In the genomic region with DNA sequence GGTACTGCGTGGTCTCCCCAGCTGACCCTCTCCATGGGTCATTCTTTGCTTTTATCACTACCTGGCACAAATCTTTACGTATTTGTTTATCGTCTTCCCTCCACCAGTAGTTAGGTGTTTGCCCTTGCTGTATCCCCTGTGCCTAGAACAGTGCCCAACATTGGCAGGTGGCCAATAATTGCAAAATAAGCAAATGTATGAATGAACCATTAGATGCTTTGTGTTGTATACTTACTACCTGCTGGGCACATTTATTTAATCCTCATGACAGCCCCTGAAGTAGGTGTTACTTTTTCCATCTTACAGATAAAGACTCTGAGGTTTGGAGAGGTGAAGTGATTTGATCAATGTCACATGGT, we compare ENCODE assay signal across 13 cellular contexts. TPM values are rescaled to one million over a fixed set of nuclear protein-coding genes. Genes with fewer than 3 reads are reported as not detected.
DNase-seq lines count a peak whose midpoint lies in the region; ATAC-seq, FAIRE-seq and TF ChIP-seq lines count a peak whose summit lies in the region.
"Had no signal": no experiment of that assay in that cellular context is flagged by ENCODE, and none has a peak within 500 bp of the region (broad histone marks: within the 10 kb centered on the region; RNA-seq: fewer than 3 reads in every experiment).

No MANE protein-coding gene starts in this region.

- H2AFZ ChIP-seq in K562 (ENCODE audit: low read depth, low read length) (no peak overlapping the region), neural progenitor cell (replicated peaks) (no peak overlapping the region)

- POLR2A ChIA-PET in CD8-positive, alpha-beta memory T cell (lab: Charles Lee): interaction anchor here (1.3 to 2.8 kb wide), 3 partner anchors 12 to 41 kb away, joined by 4 to 27 read pairs (median 6); no protein-coding TSS in a partner anchor
- POLR2A ChIA-PET in K562 (lab: Yijun Ruan, JAX): interaction anchor here (0.7 to 1.4 kb wide), 9 partner anchors 8 to 59 kb away, joined by 3 to 10 read pairs (median 5); partner anchors contain the start of gene WDR82

- H3K4me3 Mint-ChIP-seq in CD8-positive, alpha-beta memory T cell: peak overlapping the region; percentile 31 to 99 (median 98)
- H3K4me3 Mint-ChIP-seq in neural progenitor cell: peak overlapping the region; percentile 97

- 40% methylated on average over 3 of the region's 3 CpGs for WGBS in K562 (ENCODE audit: insufficient coverage, low coverage, missing lambda C conversion rate)
- WGBS in prostate gland: 94% methylated on average over 3 of the region's 3 CpGs

- FAIRE-seq in K562 (lab: Jason Lieb, UNC): no peak
- no peak for FAIRE-seq in GM19239 (lab: Jason Lieb, UNC)
- FAIRE-seq: endometrium, kidney had no signal

- TF ChIP-seq POLR2A in K562 (conservative IDR thresholded peaks at IDR 0.05): no peak
- TF ChIP-seq POLR2A in prostate gland (IDR thresholded peaks at IDR 0.05): no peak

- in situ Hi-C loops in K562 (cut with MboI): no loop called here

- peaks cover 9% of the 10 kb centered on the region for H3F3A ChIP-seq in neural progenitor cell (ENCODE audit: low read depth)

- no peak for TF ChIP-seq CTCF in K562 (IDR thresholded peaks at IDR 0.05 in 2 of 3, conservative IDR thresholded peaks at IDR 0.05 in 1 of 3; ENCODE audit: insufficient read depth in 2 of 3, low read depth in 1 of 3, low read length in 3 of 3)
- no peak for TF ChIP-seq CTCF in neural progenitor cell (IDR thresholded peaks at IDR 0.05)
- no peak for TF ChIP-seq CTCF in prostate gland (IDR thresholded peaks at IDR 0.05)
- TF ChIP-seq CTCF in ascending aorta (IDR thresholded peaks at IDR 0.05): no peak

- peak overlapping the region; percentile 96 for H3K4me3 ChIP-seq in CD8-positive, alpha-beta memory T cell (ENCODE audit: low read length)
- H3K4me3 ChIP-seq in K562 (no peak overlapping the region), neural progenitor cell (no peak overlapping the region), prostate gland (no peak overlapping the region), ascending aorta (no peak overlapping the region)
- H3K4me3 ChIP-seq: sigmoid colon had no signal

- BruUV-seq in K562 (replicated peaks; lab: Mats Ljungman, UMichigan): no TSS peak

- no peaks in the 10 kb centered on the region for H3K36me3 ChIP-seq in CD8-positive, alpha-beta memory T cell (ENCODE audit: insufficient read depth, low read length)
- H3K36me3 ChIP-seq in K562 (ENCODE audit: control insufficient read depth, insufficient read depth, low read length) (peaks cover 3% of the 10 kb centered on the region; the same call in 1 of the 3 replicates), neural progenitor cell (no peaks in the 10 kb centered on the region), prostate gland (no peaks in the 10 kb centered on the region), ascending aorta (no peaks in the 10 kb centered on the region)
- H3K36me3 ChIP-seq: sigmoid colon had no signal

- H3K9me3 Mint-ChIP-seq in CD8-positive, alpha-beta memory T cell: no peaks in the 10 kb centered on the region
- no peaks in the 10 kb centered on the region for H3K9me3 Mint-ChIP-seq in neural progenitor cell

- H3K36me3 Mint-ChIP-seq in CD8-positive, alpha-beta memory T cell: peaks cover 0 to 13% (median 3%) of the 10 kb centered on the region in 3 donors
- no peaks in the 10 kb centered on the region for H3K36me3 Mint-ChIP-seq in neural progenitor cell

- H3K4me1 Mint-ChIP-seq in CD8-positive, alpha-beta memory T cell: peaks cover 72 to 84% (median 79%) of the 10 kb centered on the region in 3 donors
- peaks cover 29% of the 10 kb centered on the region for H3K4me1 Mint-ChIP-seq in neural progenitor cell

- H3K27me3 ChIP-seq in CD8-positive, alpha-beta memory T cell (ENCODE audit: insufficient read depth, low read length, poor library complexity, severe bottlenecking): no peaks in the 10 kb centered on the region
- H3K27me3 ChIP-seq in K562 (ENCODE audit: control insufficient read depth in 2 of 2, insufficient read depth in 2 of 2, low read length in 2 of 2): no peaks in the 10 kb centered on the region
- peaks cover 29% of the 10 kb centered on the region for H3K27me3 ChIP-seq in neural progenitor cell
- H3K27me3 ChIP-seq in prostate gland (replicated peaks; ENCODE audit: insufficient read depth): no peaks in the 10 kb centered on the region
- H3K27me3 ChIP-seq in ascending aorta: no peaks in the 10 kb centered on the region
- H3K27me3 ChIP-seq: sigmoid colon had no signal

- CTCF ChIA-PET in CD8-positive, alpha-beta memory T cell (lab: Charles Lee): interaction anchor here (1.0 to 10.2 kb wide), 11 partner anchors 9 to 98 kb away, joined by 3 to 74 read pairs (median 4); partner anchors contain the start of genes TLR9 and WDR82
- CTCF ChIA-PET in K562 (lab: Yijun Ruan, JAX; ENCODE audit: low intra/inter-chr PET ratio): interaction anchor here (0.5 kb wide), 1 partner anchor 145 kb away, joined by 3 read pairs; no protein-coding TSS in a partner anchor

- peaks cover 75% of the 10 kb centered on the region for H3K4me1 ChIP-seq in CD8-positive, alpha-beta memory T cell (ENCODE audit: insufficient read depth, low read length)
- peaks cover 44 to 46% of the 10 kb centered on the region in 2 experiments for H3K4me1 ChIP-seq in K562 (replicated peaks in 1 of 2; ENCODE audit: control insufficient read depth in 2 of 2, insufficient read depth in 2 of 2, low read length in 2 of 2)
- H3K4me1 ChIP-seq in neural progenitor cell: peaks cover 8% of the 10 kb centered on the region
- H3K4me1 ChIP-seq in prostate gland (replicated peaks): peaks cover 18% of the 10 kb centered on the region
- peaks cover 9 to 38% of the 10 kb centered on the region in 2 donors for H3K4me1 ChIP-seq in ascending aorta

- H3K79me2 ChIP-seq in K562 (ENCODE audit: control insufficient read depth, insufficient read depth, low read length): peaks cover 45% of the 10 kb centered on the region
- peaks cover 7% of the 10 kb centered on the region for H3K79me2 ChIP-seq in neural progenitor cell (ENCODE audit: low read depth)

- DNase-seq in CD8-positive, alpha-beta memory T cell: peak in 1 of 5 donors; percentile 42
- DNase-seq in NCI-H146 treated with DMSO at 0.1 percent for 48 hours (lab: John Stamatoyannopoulos, UW; ENCODE audit: unreplicated experiment): peak; percentile 43
- DNase-seq in K562 (ENCODE audit: extremely low read depth in 1 of 4, low spot score in 3 of 4): no peak
- DNase-seq in neural progenitor cell (ENCODE audit: low spot score): no peak
- no peak for DNase-seq in prostate gland (ENCODE audit: low spot score)
- no peak for DNase-seq in GM19239 (ENCODE audit: insufficient read length, low spot score)
- DNase-seq in ascending aorta (ENCODE audit: low spot score in 2 of 2): no peak
- no peak for DNase-seq in RKO (ENCODE audit: low spot score)
- DNase-seq: kidney had no signal

- peak overlapping the region; percentile 88 to 98 (median 96) for H3K27ac Mint-ChIP-seq in CD8-positive, alpha-beta memory T cell
- H3K27ac Mint-ChIP-seq in neural progenitor cell: no peak overlapping the region

- no peak overlapping the region for H3K27ac ChIP-seq in CD8-positive, alpha-beta memory T cell (ENCODE audit: low read depth, low read length)
- no peak overlapping the region; the same call in 1 of the 3 replicates for H3K27ac ChIP-seq in K562 (ENCODE audit: extremely low read depth, low read depth, low read length)
- H3K27ac ChIP-seq in neural progenitor cell: no peak overlapping the region
- no peak overlapping the region for H3K27ac ChIP-seq in prostate gland
- no peak overlapping the region for H3K27ac ChIP-seq in ascending aorta

- ATAC-seq in K562: no peak
- ATAC-seq: Right ventricle myocardium inferior had no signal

- H3K9me1 ChIP-seq in K562 (ENCODE audit: control insufficient read depth, insufficient read depth, low read length): no peaks in the 10 kb centered on the region

- peak overlapping the region in 1 of 2 experiments; percentile 77; a peak in 1 of 4 replicates for H3K9ac ChIP-seq in K562 (ENCODE audit: insufficient read depth in 1 of 2, low read depth in 2 of 2, low read length in 2 of 2)
- H3K9ac ChIP-seq in neural progenitor cell: no peak overlapping the region

- peak overlapping the region; percentile 98; the same call in 1 of the 2 replicates for H3K4me2 ChIP-seq in K562 (ENCODE audit: insufficient read depth, low read length)
- H3K4me2 ChIP-seq in neural progenitor cell: no peak overlapping the region

- peaks cover 0 to 1% of the 10 kb centered on the region in 2 donors for H3K27me3 Mint-ChIP-seq in CD8-positive, alpha-beta memory T cell
- H3K27me3 Mint-ChIP-seq in neural progenitor cell (ENCODE audit: insufficient read depth, low read depth): peaks cover 14% of the 10 kb centered on the region

- H4K20me1 ChIP-seq in K562 (replicated peaks; ENCODE audit: control insufficient read depth, insufficient read depth, low read length) (no peaks in the 10 kb centered on the region), neural progenitor cell (ENCODE audit: low read depth) (peaks cover 10% of the 10 kb centered on the region)

- intact Hi-C loops in K562 (cut with micrococcal nuclease) (loop anchor here (1.0 kb wide), 1 partner anchor 37 kb away; the partner anchor contains the start of gene WDR82), prostate gland (cut with DNase I) (no loop called here), ascending aorta (cut with DNase I) (no loop called here)

- TF ChIP-seq EP300 in K562 (IDR thresholded peaks at IDR 0.05; ENCODE audit: low read length): no peak

- H3K9me3 ChIP-seq in CD8-positive, alpha-beta memory T cell (ENCODE audit: low read length): no peaks in the 10 kb centered on the region
- H3K9me3 ChIP-seq in K562 (replicated peaks; ENCODE audit: control insufficient read depth, insufficient read depth, low read depth, low read length) (no peaks in the 10 kb centered on the region), neural progenitor cell (ENCODE audit: low read depth) (no peaks in the 10 kb centered on the region), prostate gland (no peaks in the 10 kb centered on the region), ascending aorta (no peaks in the 10 kb centered on the region)
- H3K9me3 ChIP-seq: sigmoid colon had no signal

- no peak for TF ChIP-seq RAD21 in K562 (CRISPR knock-in tag; conservative IDR thresholded peaks at IDR 0.05 in 1 of 2, IDR thresholded peaks at IDR 0.05 in 1 of 2)

RNA-seq across cellular contexts. Expression of gene TWF2, which starts 1.9 kb away (rescaled TPM):
- total RNA-seq in CD8-positive, alpha-beta memory T cell: 100 to 1,000 TPM in 1 of 2 experiments, 10 to 100 TPM in 1; 98.2 to 101 TPM
- polyA plus RNA-seq in CD8-positive, alpha-beta memory T cell: 138 TPM
- 4.4 and 12.4 TPM in 2 replicates for total RNA-seq in K562 (2011; cell fraction: chromatin; rRNA removed; ENCODE audit: low replicate concordance)
- total RNA-seq in K562 (2011; cell fraction: nucleolus; rRNA removed): 15.1 and 18.7 TPM in 2 replicates
- 6.9 and 10.0 TPM in 2 replicates for total RNA-seq in K562 (2011; cell fraction: nucleoplasm; rRNA removed)
- total RNA-seq in K562 (2014; rRNA removed) (49.1 and 56.9 TPM in 2 replicates), K562 (2014; rRNA removed; fragmentation: Illumina TruSeq; extraction: Trizol) (9.6 and 11.4 TPM in 2 replicates), K562 (2015; rRNA removed; fragmentation: Illumina TruSeq; extraction: Trizol) (26.8 and 27.0 TPM in 2 replicates), K562 (2021) (49.1 and 53.6 TPM in 2 replicates), neural progenitor cell (ENCODE audit: low replicate concordance) (21.9 and 44.9 TPM in 2 replicates), prostate gland (10 to 100 TPM; 60.9 to 65.5 TPM), ascending aorta (162 TPM)
- polyA plus RNA-seq in K562 (2011; rRNA removed) (35.7 and 47.1 TPM in 2 replicates), K562 (2014; fragmentation: Illumina TruSeq; extraction: Trizol) (29.7 and 43.9 TPM in 2 replicates), K562 (2014; fragmentation: Nextera tagmentation; extraction: Ambion mirVana) (1 to 10 TPM in 1 of 2 experiments, under 1 TPM in 1; 0.11 to 1.7 TPM), K562 (2014; rRNA removed) (59.4 and 61.9 TPM in 2 replicates)
- polyA plus RNA-seq in K562 (2011; cell fraction: cytosol; rRNA removed): 68.9 and 112 TPM in 2 replicates
- polyA plus RNA-seq in K562 (2011; cell fraction: nucleus; rRNA removed): 30.0 and 32.4 TPM in 2 replicates
- 38.0 and 90.9 TPM in 2 replicates for polyA plus RNA-seq in K562 (2012)
- polyA minus RNA-seq in K562 (2011; rRNA and poly(A)+ RNA removed): 21.1 and 22.8 TPM in 2 replicates
- 37.2 and 37.3 TPM in 2 replicates for polyA minus RNA-seq in K562 (2011; cell fraction: cytosol; rRNA and poly(A)+ RNA removed)
- 6.6 and 9.1 TPM in 2 replicates for polyA minus RNA-seq in K562 (2011; cell fraction: nucleus; rRNA and poly(A)+ RNA removed)

RNA-seq across cellular contexts. Expression of gene PPM1M, which starts 4.7 kb away (rescaled TPM):
- total RNA-seq in CD8-positive, alpha-beta memory T cell: 10 to 100 TPM; 56.6 to 60.8 TPM
- 81.8 TPM for polyA plus RNA-seq in CD8-positive, alpha-beta memory T cell
- 11.6 and 26.7 TPM in 2 replicates for total RNA-seq in K562 (2011; cell fraction: chromatin; rRNA removed; ENCODE audit: low replicate concordance)
- 12.4 and 21.7 TPM in 2 replicates for total RNA-seq in K562 (2011; cell fraction: nucleolus; rRNA removed)
- total RNA-seq in K562 (2011; cell fraction: nucleoplasm; rRNA removed): 15.0 and 16.4 TPM in 2 replicates
- total RNA-seq in K562 (2014; rRNA removed) (4.4 and 4.5 TPM in 2 replicates), K562 (2014; rRNA removed; fragmentation: Illumina TruSeq; extraction: Trizol) (3.3 TPM in 2 replicates), K562 (2015; rRNA removed; fragmentation: Illumina TruSeq; extraction: Trizol) (2.0 and 2.8 TPM in 2 replicates), K562 (2021) (5.0 and 7.0 TPM in 2 replicates), neural progenitor cell (ENCODE audit: low replicate concordance) (1.1 and 3.1 TPM in 2 replicates), prostate gland (10 to 100 TPM; 22.4 to 33.2 TPM), ascending aorta (20.3 TPM)
- polyA plus RNA-seq in K562 (2011; rRNA removed) (9.2 and 9.9 TPM in 2 replicates), K562 (2014; fragmentation: Illumina TruSeq; extraction: Trizol) (6.5 and 6.6 TPM in 2 replicates), K562 (2014; fragmentation: Nextera tagmentation; extraction: Ambion mirVana) (1 to 10 TPM; 1.4 to 1.5 TPM), K562 (2014; rRNA removed) (4.6 and 6.9 TPM in 2 replicates)
- 9.0 and 11.2 TPM in 2 replicates for polyA plus RNA-seq in K562 (2011; cell fraction: cytosol; rRNA removed)
- 37.5 and 44.1 TPM in 2 replicates for polyA plus RNA-seq in K562 (2011; cell fraction: nucleus; rRNA removed)
- polyA plus RNA-seq in K562 (2012): 5.9 and 21.1 TPM in 2 replicates
- polyA minus RNA-seq in K562 (2011; rRNA and poly(A)+ RNA removed): 4.8 and 5.7 TPM in 2 replicates
- 2.2 and 2.7 TPM in 2 replicates for polyA minus RNA-seq in K562 (2011; cell fraction: cytosol; rRNA and poly(A)+ RNA removed)
- 6.2 and 7.9 TPM in 2 replicates for polyA minus RNA-seq in K562 (2011; cell fraction: nucleus; rRNA and poly(A)+ RNA removed)

RNA-seq across cellular contexts. Expression of gene TLR9, which starts 15.4 kb away (rescaled TPM):
- under 1 TPM; 0.16 to 0.22 TPM for total RNA-seq in CD8-positive, alpha-beta memory T cell
- polyA plus RNA-seq in CD8-positive, alpha-beta memory T cell: 0.16 TPM
- total RNA-seq in K562 (2011; cell fraction: chromatin; rRNA removed; ENCODE audit: low replicate concordance): not detected in 2 replicates
- 0.13 TPM in 1 of 2 replicates, not detected in the other for total RNA-seq in K562 (2011; cell fraction: nucleolus; rRNA removed)
- total RNA-seq in K562 (2011; cell fraction: nucleoplasm; rRNA removed): 0.15 TPM in 1 of 2 replicates, not detected in the other
- total RNA-seq in K562 (2014; rRNA removed) (not detected in 2 replicates), K562 (2014; rRNA removed; fragmentation: Illumina TruSeq; extraction: Trizol) (not detected in 2 replicates), K562 (2015; rRNA removed; fragmentation: Illumina TruSeq; extraction: Trizol) (not detected in 2 replicates), K562 (2021) (not detected in 2 replicates), neural progenitor cell (ENCODE audit: low replicate concordance) (not detected in 2 replicates), prostate gland (under 1 TPM in 1 of 2 donors, not detected in 1; 0.17 TPM), ascending aorta (not detected)
- polyA plus RNA-seq in K562 (2011; rRNA removed) (not detected in 2 replicates), K562 (2014; fragmentation: Illumina TruSeq; extraction: Trizol) (not detected in 2 replicates), K562 (2014; fragmentation: Nextera tagmentation; extraction: Ambion mirVana) (not detected), K562 (2014; rRNA removed) (not detected in 2 replicates)
- not detected in 2 replicates for polyA plus RNA-seq in K562 (2011; cell fraction: cytosol; rRNA removed)
- 0.10 TPM in 1 of 2 replicates, not detected in the other for polyA plus RNA-seq in K562 (2011; cell fraction: nucleus; rRNA removed)
- polyA plus RNA-seq in K562 (2012): 0.01 and 0.21 TPM in 2 replicates
- not detected in 2 replicates for polyA minus RNA-seq in K562 (2011; rRNA and poly(A)+ RNA removed)
- polyA minus RNA-seq in K562 (2011; cell fraction: cytosol; rRNA and poly(A)+ RNA removed): not detected in 2 replicates
- not detected in 2 replicates for polyA minus RNA-seq in K562 (2011; cell fraction: nucleus; rRNA and poly(A)+ RNA removed)
- total RNA-seq: M059J had no signal

RNA-seq across cellular contexts. Expression of gene WDR82, which starts 37.6 kb away (rescaled TPM):
- total RNA-seq in CD8-positive, alpha-beta memory T cell: 100 to 1,000 TPM; 133 to 140 TPM
- 133 TPM for polyA plus RNA-seq in CD8-positive, alpha-beta memory T cell
- 32.1 and 34.4 TPM in 2 replicates for total RNA-seq in K562 (2011; cell fraction: chromatin; rRNA removed; ENCODE audit: low replicate concordance)
- total RNA-seq in K562 (2011; cell fraction: nucleolus; rRNA removed): 18.3 and 21.8 TPM in 2 replicates
- total RNA-seq in K562 (2011; cell fraction: nucleoplasm; rRNA removed): 32.9 and 48.2 TPM in 2 replicates
- total RNA-seq in K562 (2014; rRNA removed) (22.0 and 29.6 TPM in 2 replicates), K562 (2014; rRNA removed; fragmentation: Illumina TruSeq; extraction: Trizol) (37.1 and 41.0 TPM in 2 replicates), K562 (2015; rRNA removed; fragmentation: Illumina TruSeq; extraction: Trizol) (36.1 and 39.0 TPM in 2 replicates), K562 (2021) (44.4 and 45.9 TPM in 2 replicates), neural progenitor cell (ENCODE audit: low replicate concordance) (45.4 and 49.2 TPM in 2 replicates), prostate gland (10 to 100 TPM; 52.4 to 86.9 TPM), ascending aorta (42.0 TPM)
- polyA plus RNA-seq in K562 (2011; rRNA removed) (38.0 and 62.9 TPM in 2 replicates), K562 (2014; fragmentation: Illumina TruSeq; extraction: Trizol) (45.3 and 46.2 TPM in 2 replicates), K562 (2014; fragmentation: Nextera tagmentation; extraction: Ambion mirVana) (1 to 10 TPM; 6.4 to 8.0 TPM), K562 (2014; rRNA removed) (30.6 and 37.7 TPM in 2 replicates)
- polyA plus RNA-seq in K562 (2011; cell fraction: cytosol; rRNA removed): 25.3 and 36.3 TPM in 2 replicates
- 9.0 and 10.3 TPM in 2 replicates for polyA plus RNA-seq in K562 (2011; cell fraction: nucleus; rRNA removed)
- 26.5 and 47.8 TPM in 2 replicates for polyA plus RNA-seq in K562 (2012)
- polyA minus RNA-seq in K562 (2011; rRNA and poly(A)+ RNA removed): 59.8 and 79.3 TPM in 2 replicates
- 28.9 and 31.4 TPM in 2 replicates for polyA minus RNA-seq in K562 (2011; cell fraction: cytosol; rRNA and poly(A)+ RNA removed)
- polyA minus RNA-seq in K562 (2011; cell fraction: nucleus; rRNA and poly(A)+ RNA removed): 9.8 and 14.4 TPM in 2 replicates

RNA-seq across cellular contexts. Expression of gene ALAS1, which starts 42.9 kb away (rescaled TPM):
- total RNA-seq in CD8-positive, alpha-beta memory T cell: 10 to 100 TPM; 72.2 to 73.0 TPM
- polyA plus RNA-seq in CD8-positive, alpha-beta memory T cell: 32.9 TPM
- total RNA-seq in K562 (2011; cell fraction: chromatin; rRNA removed; ENCODE audit: low replicate concordance): 14.5 and 27.2 TPM in 2 replicates
- total RNA-seq in K562 (2011; cell fraction: nucleolus; rRNA removed): 14.3 and 26.5 TPM in 2 replicates
- 13.9 and 14.0 TPM in 2 replicates for total RNA-seq in K562 (2011; cell fraction: nucleoplasm; rRNA removed)
- total RNA-seq in K562 (2014; rRNA removed): 21.8 and 27.3 TPM in 2 replicates
- total RNA-seq in K562 (2014; rRNA removed; fragmentation: Illumina TruSeq; extraction: Trizol): 22.7 and 23.8 TPM in 2 replicates
- total RNA-seq in K562 (2015; rRNA removed; fragmentation: Illumina TruSeq; extraction: Trizol): 34.5 and 36.8 TPM in 2 replicates
- total RNA-seq in K562 (2021): 24.3 and 27.6 TPM in 2 replicates
- 30.4 and 34.4 TPM in 2 replicates for polyA plus RNA-seq in K562 (2011; rRNA removed)
- 35.6 and 59.5 TPM in 2 replicates for polyA plus RNA-seq in K562 (2011; cell fraction: cytosol; rRNA removed)
- 26.6 and 46.7 TPM in 2 replicates for polyA plus RNA-seq in K562 (2011; cell fraction: nucleus; rRNA removed)
- 28.0 and 35.8 TPM in 2 replicates for polyA plus RNA-seq in K562 (2012)
- 39.2 and 41.6 TPM in 2 replicates for polyA plus RNA-seq in K562 (2014; fragmentation: Illumina TruSeq; extraction: Trizol)
- polyA plus RNA-seq in K562 (2014; fragmentation: Nextera tagmentation; extraction: Ambion mirVana): 10 to 100 TPM; 37.8 to 49.5 TPM
- 21.4 and 24.4 TPM in 2 replicates for polyA plus RNA-seq in K562 (2014; rRNA removed)
- polyA minus RNA-seq in K562 (2011; rRNA and poly(A)+ RNA removed): 21.4 and 27.1 TPM in 2 replicates
- 20.3 and 25.5 TPM in 2 replicates for polyA minus RNA-seq in K562 (2011; cell fraction: cytosol; rRNA and poly(A)+ RNA removed)
- 9.0 and 9.6 TPM in 2 replicates for polyA minus RNA-seq in K562 (2011; cell fraction: nucleus; rRNA and poly(A)+ RNA removed)
- total RNA-seq in neural progenitor cell (ENCODE audit: low replicate concordance): 35.0 and 54.9 TPM in 2 replicates
- 10 to 100 TPM; 39.8 to 58.8 TPM for total RNA-seq in prostate gland
- total RNA-seq in ascending aorta: 58.3 TPM
